ENCODE assay signal across 9 cellular contexts in the genomic region with DNA sequence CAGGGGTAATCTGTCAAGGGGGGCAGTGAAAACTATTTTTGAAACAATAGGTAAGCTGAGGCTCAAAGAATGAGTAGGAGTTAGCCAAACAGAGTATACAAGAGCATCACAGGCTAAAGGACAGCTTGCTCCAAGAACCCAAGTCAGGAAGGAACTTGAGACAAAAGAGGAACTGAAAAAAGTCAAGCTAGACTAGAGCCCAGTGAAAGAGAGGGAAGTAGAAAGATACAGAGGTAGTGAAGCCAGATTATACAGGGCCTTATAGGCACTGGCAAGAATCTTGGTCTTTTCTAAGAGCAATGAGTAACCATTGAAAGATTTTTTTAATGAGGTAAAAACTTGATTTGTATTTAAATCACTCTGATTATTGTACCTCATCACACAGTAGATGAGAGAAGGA.
A peak's percentile ranks its signal among the peaks of the same experiment; 100 is the strongest.
DNase-seq lines count a peak whose midpoint lies in the region; ATAC-seq and TF ChIP-seq lines count a peak whose summit lies in the region.
"Had no signal": no experiment of that assay in that cellular context is flagged by ENCODE, and none has a peak within 500 bp of the region (broad histone marks: within the 10 kb centered on the region; RNA-seq: fewer than 3 reads in every experiment).

No MANE protein-coding gene starts in this region.

- POLR2A ChIA-PET in SK-N-SH (lab: Yijun Ruan, JAX) (no interaction called here), A673 (lab: Charles Lee; ENCODE audit: low non-redundant PET) (no interaction called here), HEK293T (lab: Yijun Ruan, JAX) (no interaction called here)

- TF ChIP-seq POLR2A in gastroesophageal sphincter (IDR thresholded peaks at IDR 0.05), result no peak

- H3K79me2 ChIP-seq in SK-N-SH (ENCODE audit: insufficient read depth), result no peaks in the 10 kb centered on the region

- H3K9me3 ChIP-seq in gastroesophageal sphincter, result no peaks in the 10 kb centered on the region
- no peaks in the 10 kb centered on the region for H3K9me3 ChIP-seq in SK-N-SH
- no peaks in the 10 kb centered on the region for H3K9me3 ChIP-seq in A673 (ENCODE audit: low read depth, low read length, poor library complexity, severe bottlenecking)

- H3K27me3 ChIP-seq in gastroesophageal sphincter (no peaks in the 10 kb centered on the region), SK-N-SH (ENCODE audit: insufficient read depth) (no peaks in the 10 kb centered on the region), A673 (replicated peaks; ENCODE audit: insufficient read depth, low read depth, low read length, poor library complexity) (no peaks in the 10 kb centered on the region)

- intact Hi-C loops in A673 (cut with micrococcal nuclease; ENCODE audit: unreplicated experiment), result no loop called here

- H3K36me3 ChIP-seq in gastroesophageal sphincter, result no peaks in the 10 kb centered on the region
- no peaks in the 10 kb centered on the region for H3K36me3 ChIP-seq in SK-N-SH (replicated peaks in 1 of 2; ENCODE audit: control insufficient read depth in 1 of 2, insufficient read depth in 2 of 2, low read length in 1 of 2)
- no peaks in the 10 kb centered on the region for H3K36me3 ChIP-seq in A673 (ENCODE audit: insufficient read depth, low read length, poor library complexity, severe bottlenecking)

- no peak for TF ChIP-seq RAD21 in SK-N-SH (IDR thresholded peaks at IDR 0.05; ENCODE audit: low read length)

- no peak overlapping the region for H3K9ac ChIP-seq in SK-N-SH

- no peak overlapping the region for H3K4me2 ChIP-seq in SK-N-SH

- no peaks in the 10 kb centered on the region for H3K9me2 ChIP-seq in SK-N-SH

- H3K4me1 ChIP-seq in gastroesophageal sphincter, result peaks cover 20 to 93% (median 39%) of the 10 kb centered on the region in 3 donors
- H3K4me1 ChIP-seq in SK-N-SH (ENCODE audit: control insufficient read depth in 1 of 2, insufficient read depth in 2 of 2, low read depth in 1 of 2, low read length in 1 of 2), result peaks cover 21 to 42% of the 10 kb centered on the region in 2 experiments
- peaks cover 8% of the 10 kb centered on the region for H3K4me1 ChIP-seq in A673 (ENCODE audit: insufficient read depth, low read length, poor library complexity, severe bottlenecking)

- no peak overlapping the region for H3K4me3 ChIP-seq in gastroesophageal sphincter
- H3K4me3 ChIP-seq in SK-N-SH (ENCODE audit: low read depth in 2 of 2, low read length in 1 of 2), result no peak overlapping the region
- H3K4me3 ChIP-seq in A673 (ENCODE audit: low read depth, low read length, poor library complexity, severe bottlenecking), result no peak overlapping the region

- peak overlapping the region in 3 of 4 donors; percentile 81 to 94 (median 92) for H3K27ac ChIP-seq in gastroesophageal sphincter
- peak overlapping the region in 1 of 2 experiments; percentile 99; a peak in 1 of 4 replicates for H3K27ac ChIP-seq in SK-N-SH (ENCODE audit: low read depth in 2 of 2, low read length in 1 of 2)
- H3K27ac ChIP-seq in A673 (ENCODE audit: low read depth, low read length, poor library complexity, severe bottlenecking), result no peak overlapping the region

- ATAC-seq in GM21447 (IDR thresholded peaks at IDR 0.05; ENCODE audit: unreplicated experiment) (peak; percentile 71), HG03565 (IDR thresholded peaks at IDR 0.05; ENCODE audit: unreplicated experiment) (peak; percentile 78), gastroesophageal sphincter (no peak)

- CTCF ChIA-PET in SK-N-SH (lab: Yijun Ruan, JAX), result interaction anchor here (0.6 to 2.7 kb wide), 2 partner anchors 210 to 226 kb away, joined by 3 to 11 read pairs; no protein-coding TSS in a partner anchor
- CTCF ChIA-PET in A673 (lab: Charles Lee), result no interaction called here
- CTCF ChIA-PET in HEK293T (lab: Yijun Ruan, JAX), result no interaction called here

- no peaks in the 10 kb centered on the region for H4K20me1 ChIP-seq in SK-N-SH (ENCODE audit: insufficient read depth)

- no TSS peak for BruUV-seq in A673 (replicated peaks; lab: Mats Ljungman, UMichigan)

- TF ChIP-seq CTCF in gastroesophageal sphincter (IDR thresholded peaks at IDR 0.05), result no peak
- no peak for TF ChIP-seq CTCF in SK-N-SH (IDR thresholded peaks at IDR 0.05)
- no peak for TF ChIP-seq CTCF in A673 (conservative IDR thresholded peaks at IDR 0.05; ENCODE audit: low read depth, low read length)

- peaks cover 43% of the 10 kb centered on the region for H3F3A ChIP-seq in SK-N-SH (replicated peaks; ENCODE audit: insufficient read depth)

- DNase-seq in GF-D8 (lab: John Stamatoyannopoulos, UW) (peak; percentile 73), SK-N-SH (no peak), A673 (ENCODE audit: low spot score) (no peak), inferior parietal cortex (ENCODE audit: extremely low spot score) (no peak), HEK293T (ENCODE audit: extremely low spot score) (no peak)
- DNase-seq: NCI-H524 had no signal

- H2AFZ ChIP-seq in SK-N-SH (ENCODE audit: low read depth), result no peak overlapping the region

- TF ChIP-seq EP300 in gastroesophageal sphincter (IDR thresholded peaks at IDR 0.05) (no peak), SK-N-SH (IDR thresholded peaks at IDR 0.05; ENCODE audit: borderline replicate concordance in 1 of 2, low read depth in 1 of 2, low read length in 1 of 2) (no peak)

TF ChIP-seq in SK-N-SH, 30 proteins besides CTCF, POLR2A, EP300 and RAD21 (continues in another document):
- TF ChIP-seq POLR2AphosphoS5 (IDR thresholded peaks at IDR 0.05; ENCODE audit: low read depth, low read length) (no peak), SMC3 (IDR thresholded peaks at IDR 0.05; ENCODE audit: low read depth, low read length) (no peak), YY1 (IDR thresholded peaks at IDR 0.05; ENCODE audit: low read depth) (no peak), NRF1 (IDR thresholded peaks at IDR 0.05; ENCODE audit: low read depth, low read length) (no peak), RCOR1 (IDR thresholded peaks at IDR 0.05; ENCODE audit: low read length) (no peak), FOXJ3 (CRISPR knock-in tag; IDR thresholded peaks at IDR 0.05) (no peak), FOSL2 (IDR thresholded peaks at IDR 0.05; ENCODE audit: borderline replicate concordance, low read depth) (no peak), ELF1 (IDR thresholded peaks at IDR 0.05) (no peak)
- TF ChIP-seq, protein P1, sequence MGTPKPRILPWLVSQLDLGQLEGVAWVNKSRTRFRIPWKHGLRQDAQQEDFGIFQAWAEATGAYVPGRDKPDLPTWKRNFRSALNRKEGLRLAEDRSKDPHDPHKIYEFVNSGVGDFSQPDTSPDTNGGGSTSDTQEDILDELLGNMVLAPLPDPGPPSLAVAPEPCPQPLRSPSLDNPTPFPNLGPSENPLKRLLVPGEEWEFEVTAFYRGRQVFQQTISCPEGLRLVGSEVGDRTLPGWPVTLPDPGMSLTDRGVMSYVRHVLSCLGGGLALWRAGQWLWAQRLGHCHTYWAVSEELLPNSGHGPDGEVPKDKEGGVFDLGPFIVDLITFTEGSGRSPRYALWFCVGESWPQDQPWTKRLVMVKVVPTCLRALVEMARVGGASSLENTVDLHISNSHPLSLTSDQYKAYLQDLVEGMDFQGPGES (IDR thresholded peaks at IDR 0.05; ENCODE audit: low read depth, low read length), result no peak

TF ChIP-seq in HEK293T, 16 proteins besides CTCF, POLR2A, EP300 and RAD21:
- TF ChIP-seq L3MBTL2 (conservative IDR thresholded peaks at IDR 0.05) (no peak), SUZ12 (IDR thresholded peaks at IDR 0.05) (no peak), HDGF (IDR thresholded peaks at IDR 0.05; ENCODE audit: borderline replicate concordance) (no peak)
